ENCODE assay signal across 26 cellular contexts in genomic region chr5:45697211-45697610, GRCh38. TPM values are rescaled to one million over a fixed set of nuclear protein-coding genes. Genes with fewer than 3 reads are reported as not detected.
"Had no signal": no experiment of that assay in that cellular context is flagged by ENCODE, and none has a peak within 500 bp of the region (broad histone marks: within the 10 kb centered on the region; RNA-seq: fewer than 3 reads in every experiment).

No MANE protein-coding gene starts in this region.

- H3K27ac Mint-ChIP-seq: activated B cell treated with CpG ODN at 0.5 μM for 24 hours; activated CD4-positive, alpha-beta T cell treated with anti-CD3 and anti-CD28 coated beads, Interleukin-2, amount 10 ng/mL, durations not matched to agents 24 days and 14 days; activated naive CD4-positive, alpha-beta T cell treated with anti-CD3 and anti-CD28 coated beads for 36 hours; activated naive CD8-positive, alpha-beta T cell; activated T-helper 17 cell treated with anti-CD3 and anti-CD28 coated beads, Interleukin-2, amount 50 U/mL, for 72 hours; T-helper 17 cell had no signal

- H3K4me1 Mint-ChIP-seq: activated B cell treated with CpG ODN at 0.5 μM for 24 hours; activated T-helper 17 cell treated with anti-CD3 and anti-CD28 coated beads, Interleukin-2, amount 50 U/mL, for 72 hours; T-helper 17 cell had no signal

- H3K36me3 ChIP-seq: breast epithelium had no signal

- H3K4me3 ChIP-seq: breast epithelium, K562 had no signal

- DNase-seq: activated B cell treated with CpG ODN at 0.5 μM for 24 hours; activated CD4-positive, alpha-beta T cell treated with anti-CD3 and anti-CD28 coated beads for 1 hour; activated CD4-positive, alpha-beta T cell treated with anti-CD3 and anti-CD28 coated beads, Interleukin-2, amount 10 ng/mL, durations not matched to agents 24 days and 14 days; activated CD4-positive, alpha-beta T cell treated with anti-CD3 and anti-CD28 coated beads, Interleukin-2, amount 50 U/mL, for 48 hours; activated CD8-positive, alpha-beta memory T cell treated with anti-CD3 and anti-CD28 coated beads for 24 hours; activated gamma-delta T cell; activated naive CD4-positive, alpha-beta T cell treated with anti-CD3 and anti-CD28 coated beads for 36 hours; activated T-cell treated with anti-CD3 and anti-CD28 coated beads, Interleukin-2, amount 50 U/mL, for 4 hours; Karpas-422; MM.1S; NCI-H1105; NCI-H1436; NCI-H1694 treated with DMSO at 0.1 percent for 48 hours; NCI-H2029 treated with DMSO at 0.1 percent for 48 hours; NCI-H2227 treated with DMSO at 0.1 percent for 48 hours; NCI-H510A; NCI-H748 treated with DMSO at 0.1 percent for 48 hours; NK-92 treated with Interleukin-12 subunit alpha and Interleukin-12 subunit beta, amount 100 ng/mL, for 24 hours; OCI-M1; SHP77; T-helper 17 cell; T-helper 9 cell had no signal

- H3K9me3 ChIP-seq: breast epithelium had no signal

- H3K4me3 Mint-ChIP-seq: activated B cell treated with CpG ODN at 0.5 μM for 24 hours; activated CD4-positive, alpha-beta T cell treated with anti-CD3 and anti-CD28 coated beads, Interleukin-2, amount 10 ng/mL, durations not matched to agents 24 days and 14 days; activated naive CD4-positive, alpha-beta T cell treated with anti-CD3 and anti-CD28 coated beads for 36 hours; activated naive CD8-positive, alpha-beta T cell; activated T-cell treated with anti-CD3 and anti-CD28 coated beads, Interleukin-2, amount 50 U/mL, for 4 hours; activated T-helper 17 cell treated with anti-CD3 and anti-CD28 coated beads, Interleukin-2, amount 50 U/mL, for 72 hours; T-helper 17 cell had no signal

- H3K27ac ChIP-seq: breast epithelium had no signal

RNA-seq across cellular contexts. Expression of gene HCN1, which starts 1.0 kb away (rescaled TPM):
- total RNA-seq: activated B cell treated with CpG ODN at 0.5 μM for 24 hours; activated CD4-positive, alpha-beta T cell treated with anti-CD3 and anti-CD28 coated beads, Interleukin-2, amount 10 ng/mL, durations not matched to agents 24 days and 14 days; activated naive CD4-positive, alpha-beta T cell treated with anti-CD3 and anti-CD28 coated beads for 36 hours; activated T-cell treated with anti-CD3 and anti-CD28 coated beads, Interleukin-2, amount 50 U/mL, for 4 hours; activated T-helper 17 cell treated with anti-CD3 and anti-CD28 coated beads, Interleukin-2, amount 50 U/mL, for 72 hours; K562; T-helper 17 cell had no signal
- polyA plus RNA-seq: K562 had no signal
